Comparison of ENCODE assay signal across 11 cellular contexts in the genomic region with DNA sequence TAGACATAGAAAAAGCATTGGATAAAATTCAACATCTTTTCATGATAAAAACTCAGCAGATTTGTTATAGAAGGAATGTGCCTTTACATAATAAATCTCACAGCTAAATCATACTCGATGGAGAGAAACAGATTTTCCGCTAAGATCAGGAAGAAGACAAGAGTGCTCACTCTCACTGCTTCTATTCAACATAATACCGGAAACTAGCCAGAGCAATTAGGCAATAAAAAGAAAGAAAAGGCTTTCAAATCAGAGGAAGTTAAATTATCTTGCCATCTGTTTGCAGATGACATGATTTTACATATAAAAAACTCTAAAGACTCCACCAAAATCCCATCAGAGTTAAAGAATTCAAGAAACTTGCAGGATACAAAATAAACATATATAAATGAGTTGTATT. TPM values are rescaled to one million over a fixed set of nuclear protein-coding genes. Genes with fewer than 3 reads are reported as not detected.
"Had no signal": no experiment of that assay in that cellular context is flagged by ENCODE, and none has a peak within 500 bp of the region (broad histone marks: within the 10 kb centered on the region; RNA-seq: fewer than 3 reads in every experiment).

No MANE protein-coding gene starts in this region.

RNA-seq across cellular contexts. Expression of a gene that starts 3.8 kb away (rescaled TPM):
- total RNA-seq: HepG2, HT1080, IMR-90, M059J, NCI-H460, PC-9, Peyer's patch, Right ventricle myocardium inferior, RPMI7951, SJCRH30, T-cell had no signal
- polyA plus RNA-seq: HepG2, IMR-90 had no signal

RNA-seq across cellular contexts. Expression of a gene that starts 8.2 kb away (rescaled TPM):
- total RNA-seq: HepG2, HT1080, IMR-90, M059J, NCI-H460, PC-9, Peyer's patch, Right ventricle myocardium inferior, RPMI7951, SJCRH30, T-cell had no signal
- polyA plus RNA-seq: HepG2, IMR-90 had no signal

RNA-seq across cellular contexts. Expression of a gene that starts 26.7 kb away (rescaled TPM):
- total RNA-seq: HepG2, HT1080, IMR-90, M059J, NCI-H460, PC-9, Peyer's patch, Right ventricle myocardium inferior, RPMI7951, SJCRH30, T-cell had no signal
- polyA plus RNA-seq: HepG2, IMR-90 had no signal
